1 cellular context compared by ENCODE assay signal in genomic region chr3:151225040-151225975, GRCh38.
TF ChIP-seq lines count a peak whose summit lies in the region.

No MANE protein-coding gene starts in this region.

TF ChIP-seq in A549, 52 proteins besides CTCF, POLR2A, EP300 and RAD21 (continued from another document):
- TF ChIP-seq, protein P1, sequence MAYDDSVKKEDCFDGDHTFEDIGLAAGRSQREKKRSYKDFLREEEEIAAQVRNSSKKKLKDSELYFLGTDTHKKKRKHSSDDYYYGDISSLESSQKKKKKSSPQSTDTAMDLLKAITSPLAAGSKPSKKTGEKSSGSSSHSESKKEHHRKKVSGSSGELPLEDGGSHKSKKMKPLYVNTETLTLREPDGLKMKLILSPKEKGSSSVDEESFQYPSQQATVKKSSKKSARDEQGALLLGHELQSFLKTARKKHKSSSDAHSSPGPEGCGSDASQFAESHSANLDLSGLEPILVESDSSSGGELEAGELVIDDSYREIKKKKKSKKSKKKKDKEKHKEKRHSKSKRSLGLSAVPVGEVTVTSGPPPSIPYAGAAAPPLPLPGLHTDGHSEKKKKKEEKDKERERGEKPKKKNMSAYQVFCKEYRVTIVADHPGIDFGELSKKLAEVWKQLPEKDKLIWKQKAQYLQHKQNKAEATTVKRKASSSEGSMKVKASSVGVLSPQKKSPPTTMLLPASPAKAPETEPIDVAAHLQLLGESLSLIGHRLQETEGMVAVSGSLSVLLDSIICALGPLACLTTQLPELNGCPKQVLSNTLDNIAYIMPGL (CRISPR knock-in tag; IDR thresholded peaks at IDR 0.05; ENCODE audit: borderline replicate concordance) = no peak
- TF ChIP-seq, protein P2, sequence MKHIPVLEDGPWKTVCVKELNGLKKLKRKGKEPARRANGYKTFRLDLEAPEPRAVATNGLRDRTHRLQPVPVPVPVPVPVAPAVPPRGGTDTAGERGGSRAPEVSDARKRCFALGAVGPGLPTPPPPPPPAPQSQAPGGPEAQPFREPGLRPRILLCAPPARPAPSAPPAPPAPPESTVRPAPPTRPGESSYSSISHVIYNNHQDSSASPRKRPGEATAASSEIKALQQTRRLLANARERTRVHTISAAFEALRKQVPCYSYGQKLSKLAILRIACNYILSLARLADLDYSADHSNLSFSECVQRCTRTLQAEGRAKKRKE (CRISPR knock-in tag; IDR thresholded peaks at IDR 0.05; ENCODE audit: low read depth) = no peak
- TF ChIP-seq SREBF2 (IDR thresholded peaks at IDR 0.05) (no peak), HOXA7 (CRISPR knock-in tag; IDR thresholded peaks at IDR 0.05) (no peak), TP53 (CRISPR knock-in tag; IDR thresholded peaks at IDR 0.05) (no peak), GATA3 (IDR thresholded peaks at IDR 0.05; ENCODE audit: borderline replicate concordance) (no peak), TFCP2L1 (CRISPR knock-in tag; IDR thresholded peaks at IDR 0.05) (no peak), FOSL2 (IDR thresholded peaks at IDR 0.05) (no peak), FOSL2 (CRISPR knock-in tag; IDR thresholded peaks at IDR 0.05) (no peak), RFX5 (IDR thresholded peaks at IDR 0.05) (no peak)
